In the genomic region with DNA sequence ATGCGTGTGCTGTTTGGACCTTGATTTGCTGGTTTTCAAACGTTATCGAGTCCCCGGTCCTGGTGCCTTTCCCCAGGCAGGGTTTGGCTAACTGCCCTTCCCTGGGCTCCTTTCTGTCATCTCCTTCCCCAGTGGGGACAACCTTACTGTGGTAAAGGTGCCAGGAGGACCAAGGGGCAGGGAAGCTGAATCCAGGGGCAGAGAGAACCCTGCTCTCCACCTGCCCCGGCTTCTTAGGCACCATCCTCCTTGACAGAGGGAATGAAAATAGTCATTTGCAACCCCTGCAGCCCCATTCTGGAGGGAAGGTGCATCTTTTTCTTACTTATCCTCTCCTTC, we compare ENCODE assay signal across 2 cellular contexts.
TF ChIP-seq lines count a peak whose summit lies in the region.

No MANE protein-coding gene starts in this region.

TF ChIP-seq in SK-N-SH, 30 proteins besides CTCF, POLR2A, EP300 and RAD21:
- TF ChIP-seq FOSL2 (IDR thresholded peaks at IDR 0.05; ENCODE audit: borderline replicate concordance, low read depth) = no peak
- no peak for TF ChIP-seq MEF2A (IDR thresholded peaks at IDR 0.05; ENCODE audit: borderline replicate concordance, low read depth)
- no peak for TF ChIP-seq NFIC (IDR thresholded peaks at IDR 0.05; ENCODE audit: borderline replicate concordance)
- no peak for TF ChIP-seq FOXM1 (IDR thresholded peaks at IDR 0.05; ENCODE audit: low read depth)
- no peak for TF ChIP-seq TCF12 (IDR thresholded peaks at IDR 0.05)
- no peak for TF ChIP-seq TEAD4 (IDR thresholded peaks at IDR 0.05; ENCODE audit: borderline replicate concordance, insufficient read depth)
- TF ChIP-seq, protein P1, sequence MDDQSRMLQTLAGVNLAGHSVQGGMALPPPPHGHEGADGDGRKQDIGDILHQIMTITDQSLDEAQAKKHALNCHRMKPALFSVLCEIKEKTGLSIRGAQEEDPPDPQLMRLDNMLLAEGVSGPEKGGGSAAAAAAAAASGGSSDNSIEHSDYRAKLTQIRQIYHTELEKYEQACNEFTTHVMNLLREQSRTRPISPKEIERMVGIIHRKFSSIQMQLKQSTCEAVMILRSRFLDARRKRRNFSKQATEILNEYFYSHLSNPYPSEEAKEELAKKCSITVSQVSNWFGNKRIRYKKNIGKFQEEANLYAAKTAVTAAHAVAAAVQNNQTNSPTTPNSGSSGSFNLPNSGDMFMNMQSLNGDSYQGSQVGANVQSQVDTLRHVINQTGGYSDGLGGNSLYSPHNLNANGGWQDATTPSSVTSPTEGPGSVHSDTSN (IDR thresholded peaks at IDR 0.05) = no peak
- TF ChIP-seq, protein P2, sequence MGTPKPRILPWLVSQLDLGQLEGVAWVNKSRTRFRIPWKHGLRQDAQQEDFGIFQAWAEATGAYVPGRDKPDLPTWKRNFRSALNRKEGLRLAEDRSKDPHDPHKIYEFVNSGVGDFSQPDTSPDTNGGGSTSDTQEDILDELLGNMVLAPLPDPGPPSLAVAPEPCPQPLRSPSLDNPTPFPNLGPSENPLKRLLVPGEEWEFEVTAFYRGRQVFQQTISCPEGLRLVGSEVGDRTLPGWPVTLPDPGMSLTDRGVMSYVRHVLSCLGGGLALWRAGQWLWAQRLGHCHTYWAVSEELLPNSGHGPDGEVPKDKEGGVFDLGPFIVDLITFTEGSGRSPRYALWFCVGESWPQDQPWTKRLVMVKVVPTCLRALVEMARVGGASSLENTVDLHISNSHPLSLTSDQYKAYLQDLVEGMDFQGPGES (IDR thresholded peaks at IDR 0.05; ENCODE audit: low read depth, low read length) = no peak
- no peak for TF ChIP-seq YY1 (IDR thresholded peaks at IDR 0.05; ENCODE audit: low read depth)

TF ChIP-seq in SK-N-SH treated with all-trans-retinoic acid at 6 μM for 48 hours, 23 proteins besides CTCF, POLR2A, EP300 and RAD21:
- TF ChIP-seq ZC3H10 (CRISPR knock-in tag; IDR thresholded peaks at IDR 0.05) = no peak
